10 cellular contexts compared by ENCODE assay signal in the genomic region with DNA sequence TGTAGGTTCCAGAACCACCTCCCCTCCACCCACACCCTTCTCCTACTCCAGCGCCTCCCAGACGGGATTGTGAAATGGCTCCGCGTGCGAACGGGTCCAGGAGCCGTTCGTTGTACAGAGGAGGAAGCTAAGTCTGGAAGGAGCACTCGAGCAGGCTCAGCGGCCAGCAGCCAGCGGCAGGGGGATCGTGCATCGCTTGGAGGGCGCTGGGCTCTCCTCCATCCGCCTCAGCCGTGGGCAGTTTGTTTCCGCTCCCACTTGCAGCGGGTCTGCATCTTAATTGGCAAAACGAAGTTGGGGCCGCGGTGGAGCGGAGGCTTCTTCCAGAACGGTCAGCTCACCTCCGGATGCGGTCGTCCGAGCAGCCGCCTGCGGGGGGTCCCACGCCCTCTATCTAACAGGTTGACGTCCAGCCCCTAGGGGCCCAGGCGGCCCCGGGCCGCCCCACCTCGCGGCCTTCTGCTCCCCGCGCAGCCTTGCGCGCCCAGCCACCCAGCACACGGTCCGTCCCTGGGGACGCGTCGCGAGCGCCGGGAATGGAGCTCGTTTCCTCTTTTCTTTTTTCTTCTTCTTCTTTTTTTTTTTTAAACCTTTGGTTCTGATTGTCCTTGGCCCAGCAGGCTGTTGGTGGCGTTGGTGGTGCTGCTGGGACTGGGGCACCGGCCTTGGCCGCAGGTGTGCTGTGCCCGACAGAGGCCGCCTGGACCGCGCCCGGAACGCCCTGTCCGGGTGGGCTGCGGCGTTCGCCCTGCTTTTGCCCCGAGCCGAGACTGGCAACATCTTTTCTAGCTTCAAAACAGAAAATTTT.
DNase-seq lines count a peak whose midpoint lies in the region; ATAC-seq and TF ChIP-seq lines count a peak whose summit lies in the region.
"Had no signal": no experiment of that assay in that cellular context is flagged by ENCODE, and none has a peak within 500 bp of the region (broad histone marks: within the 10 kb centered on the region; RNA-seq: fewer than 3 reads in every experiment).

No MANE protein-coding gene starts in this region.

- DNase-seq in GM10266 (ENCODE audit: extremely low spot score) (peak; percentile 57), NOMO-1 treated with dmso at 0.1 percent for 144 hours (lab: John Stamatoyannopoulos, UW; ENCODE audit: unreplicated experiment) (peak; percentile 30), fibroblast of gingiva (ENCODE audit: low read depth) (peak; percentile 68), NCI-H1092 (lab: John Stamatoyannopoulos, UW) (no peak), activated gamma-delta T cell treated with Interleukin-2 at 50 U/mL for 16 hours (no peak)
- DNase-seq: esophagus squamous epithelium had no signal

- ATAC-seq in GM21717 (IDR thresholded peaks at IDR 0.05; ENCODE audit: unreplicated experiment) (no peak), HG02763 (IDR thresholded peaks at IDR 0.05; ENCODE audit: unreplicated experiment) (no peak)
- ATAC-seq: Panc1 had no signal

- no peaks in the 10 kb centered on the region for H3K9me3 ChIP-seq in parathyroid adenoma (ENCODE audit: control insufficient read depth, low read length)
- H3K9me3 ChIP-seq: esophagus squamous epithelium had no signal

- no peaks in the 10 kb centered on the region for H3K36me3 ChIP-seq in parathyroid adenoma (ENCODE audit: control insufficient read depth, insufficient read depth, low read length)
- H3K36me3 ChIP-seq: esophagus squamous epithelium had no signal

- no peaks in the 10 kb centered on the region for H3K4me1 ChIP-seq in parathyroid adenoma

- H3K4me2 ChIP-seq in parathyroid adenoma (ENCODE audit: low read length): peak overlapping the region; percentile 43

- H3K27ac ChIP-seq in parathyroid adenoma: no peak overlapping the region
- H3K27ac ChIP-seq: esophagus squamous epithelium had no signal

- no peak for TF ChIP-seq CTCF in GM10266 (IDR thresholded peaks at IDR 0.05; ENCODE audit: control insufficient read depth, insufficient read depth, low read depth, missing control alignments)
- no peak for TF ChIP-seq CTCF in parathyroid adenoma (IDR thresholded peaks at IDR 0.05)

- H3K9ac ChIP-seq in parathyroid adenoma: no peak overlapping the region

- no peaks in the 10 kb centered on the region for H3K79me2 ChIP-seq in parathyroid adenoma

- H2AFZ ChIP-seq in parathyroid adenoma: no peak overlapping the region

- no peak overlapping the region for H3K4me3 ChIP-seq in parathyroid adenoma (ENCODE audit: low read depth, low read length)

- peaks cover 16% of the 10 kb centered on the region for H3K27me3 ChIP-seq in parathyroid adenoma (ENCODE audit: control insufficient read depth, insufficient read depth, low read length)

Comparison
In these comparisons a context has a peak if more than half of its experiments do, and no peak if none do; other contexts are left out.
1. DNase-seq: peak in GM10266 (single experiment), NOMO-1 treated with dmso at 0.1 percent for 144 hours (single experiment) and fibroblast of gingiva (single experiment); none in NCI-H1092 (single experiment) and activated gamma-delta T cell treated with Interleukin-2 at 50 U/mL for 16 hours (single experiment).